1 cellular context compared by ENCODE assay signal in the genomic region with DNA sequence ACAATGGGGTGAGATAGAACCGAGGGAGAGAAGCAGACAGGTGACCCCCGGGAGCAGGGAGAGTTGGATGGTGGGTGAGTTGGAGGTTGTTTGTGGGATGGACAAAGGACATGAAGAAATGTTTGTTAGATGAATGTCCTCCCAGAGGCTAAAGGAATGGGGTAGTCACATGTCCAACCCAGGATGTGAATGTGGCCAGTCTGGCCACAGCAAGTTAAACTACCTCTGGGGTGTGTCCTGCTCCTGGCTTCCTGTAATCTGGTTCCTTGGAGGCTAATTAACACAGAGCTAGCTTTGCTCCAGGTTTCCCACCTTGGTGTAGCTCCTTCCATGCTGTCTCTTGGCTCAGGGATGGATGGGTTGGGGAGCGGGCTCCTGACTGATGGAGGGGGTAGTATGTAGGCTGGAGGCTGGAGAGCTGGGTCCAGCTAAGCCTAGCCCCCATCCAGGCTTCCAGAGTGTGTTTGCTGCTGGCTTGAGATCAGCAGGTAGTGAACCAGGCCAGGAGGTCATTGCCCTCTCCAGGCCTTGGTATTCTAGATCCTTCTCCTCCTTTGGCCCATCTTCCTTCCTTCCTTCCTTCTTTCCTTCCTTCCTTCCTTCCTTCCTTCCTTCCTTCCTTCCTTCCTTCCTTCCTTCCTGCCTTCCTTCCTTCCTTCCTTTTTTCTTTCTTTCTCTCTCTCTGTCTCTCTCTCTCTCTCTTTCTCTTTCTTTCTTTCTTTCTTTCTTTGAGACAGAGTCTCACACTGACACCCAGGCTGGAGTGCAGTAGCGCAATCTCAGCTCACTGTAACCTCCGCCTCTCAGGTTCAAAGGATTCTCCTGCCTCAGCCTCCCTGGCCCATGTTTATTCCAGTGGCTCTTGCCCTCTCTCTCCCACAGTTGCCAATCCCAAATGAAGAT.
A peak's percentile ranks its signal among the peaks of the same experiment; 100 is the strongest.
TF ChIP-seq lines count a peak whose summit lies in the region.

No MANE protein-coding gene starts in this region.

TF ChIP-seq in Ishikawa, 13 proteins besides CTCF, POLR2A, EP300 and RAD21 (continued from another document):
- TF ChIP-seq, protein P1, sequence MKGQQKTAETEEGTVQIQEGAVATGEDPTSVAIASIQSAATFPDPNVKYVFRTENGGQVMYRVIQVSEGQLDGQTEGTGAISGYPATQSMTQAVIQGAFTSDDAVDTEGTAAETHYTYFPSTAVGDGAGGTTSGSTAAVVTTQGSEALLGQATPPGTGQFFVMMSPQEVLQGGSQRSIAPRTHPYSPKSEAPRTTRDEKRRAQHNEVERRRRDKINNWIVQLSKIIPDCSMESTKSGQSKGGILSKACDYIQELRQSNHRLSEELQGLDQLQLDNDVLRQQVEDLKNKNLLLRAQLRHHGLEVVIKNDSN (IDR thresholded peaks at IDR 0.05): peak; percentile 36; the same call in 1 of the 2 replicates
